ENCODE assay signal across 19 cellular contexts in genomic region chr15:47513496-47513895, GRCh38.
"Had no signal": no experiment of that assay in that cellular context is flagged by ENCODE, and none has a peak within 500 bp of the region (broad histone marks: within the 10 kb centered on the region; RNA-seq: fewer than 3 reads in every experiment).

No MANE protein-coding gene starts in this region.

- H3K36me3 ChIP-seq: ascending aorta, cardiac muscle cell, esophagus squamous epithelium, lower lobe of right lung, prostate gland, suprapubic skin had no signal

- DNase-seq: activated CD4-positive, alpha-beta T cell treated with anti-CD3 and anti-CD28 coated beads for 1 hour; activated CD4-positive, alpha-beta T cell treated with anti-CD3 and anti-CD28 coated beads, Interleukin-2, amount 50 U/mL, for 4 hours; activated naive CD4-positive, alpha-beta T cell treated with anti-CD3 and anti-CD28 coated beads for 36 hours; activated naive CD8-positive, alpha-beta T cell treated with anti-CD3 and anti-CD28 coated beads, Interleukin-2, amount 50 U/mL, for 24 hours; activated T-cell treated with anti-CD3 and anti-CD28 coated beads for 4 hours; esophagus squamous epithelium; head of caudate nucleus; immature natural killer cell; left cardiac atrium; lower lobe of right lung; right cardiac atrium; stimulated activated naive CD8-positive, alpha-beta T cell treated with anti-CD3 and anti-CD28 coated beads, Interleukin-15, Interleukin-2, amounts not matched to agents 100 U/mL and 50 U/mL, for 24 hours; T-cell; T-helper 9 cell had no signal

- ATAC-seq: activated naive CD8-positive, alpha-beta T cell treated with anti-CD3 and anti-CD28 coated beads, Interleukin-2, amount 50 U/mL, for 24 hours; activated T-helper 17 cell treated with anti-CD3 and anti-CD28 coated beads, Interleukin-2, amount 50 U/mL, for 72 hours; lower lobe of right lung; right cardiac atrium; stimulated activated naive CD8-positive, alpha-beta T cell treated with anti-CD3 and anti-CD28 coated beads, Interleukin-15, Interleukin-2, amounts not matched to agents 100 U/mL and 50 U/mL, for 24 hours; T-cell had no signal

- H3K4me1 ChIP-seq: ascending aorta, esophagus squamous epithelium, prostate gland, suprapubic skin had no signal

- H3K27me3 ChIP-seq: ascending aorta, cardiac muscle cell, esophagus squamous epithelium, suprapubic skin had no signal

- H3K9me3 ChIP-seq: ascending aorta, esophagus squamous epithelium, lower lobe of right lung, prostate gland, suprapubic skin had no signal

- H3K27ac ChIP-seq: ascending aorta, cardiac muscle cell, esophagus squamous epithelium, lower lobe of right lung, prostate gland, suprapubic skin had no signal

- H3K4me3 ChIP-seq: ascending aorta, cardiac muscle cell, esophagus squamous epithelium, lower lobe of right lung, prostate gland, suprapubic skin had no signal
